Comparison of ENCODE assay signal across 22 cellular contexts in the genomic region with DNA sequence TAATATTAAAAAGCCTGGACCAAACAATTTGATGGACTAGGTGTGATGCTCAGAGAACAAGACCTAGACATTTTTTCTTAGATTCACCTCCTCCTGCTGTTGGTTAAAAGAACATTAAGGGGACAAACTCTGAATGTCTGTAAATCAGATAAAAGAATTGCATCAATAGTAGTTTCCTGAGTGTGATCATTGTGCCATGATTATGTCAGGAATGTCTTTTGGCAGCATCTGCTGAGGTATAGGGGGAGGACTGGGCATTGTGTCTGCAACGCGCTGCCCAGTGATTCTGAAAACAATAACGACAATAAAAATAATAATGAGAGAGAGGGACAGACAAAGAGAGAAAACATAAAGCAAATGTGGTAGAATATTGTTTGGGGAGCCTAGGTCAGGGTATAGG. TPM values are rescaled to one million over a fixed set of nuclear protein-coding genes. Genes with fewer than 3 reads are reported as not detected.
A peak's percentile ranks its signal among the peaks of the same experiment; 100 is the strongest.
DNase-seq lines count a peak whose midpoint lies in the region; ATAC-seq and TF ChIP-seq lines count a peak whose summit lies in the region.
"Had no signal": no experiment of that assay in that cellular context is flagged by ENCODE, and none has a peak within 500 bp of the region (broad histone marks: within the 10 kb centered on the region; RNA-seq: fewer than 3 reads in every experiment).

No MANE protein-coding gene starts in this region.

- H4K20me1 ChIP-seq in smooth muscle cell (ENCODE audit: low read depth), result no peaks in the 10 kb centered on the region

- H3K4me1 Mint-ChIP-seq in activated T-cell treated with anti-CD3 and anti-CD28 coated beads, Interleukin-2, amount 50 U/mL, for 24 hours (ENCODE audit: low read depth), result peaks cover 53% of the 10 kb centered on the region

- H3K36me3 Mint-ChIP-seq in activated T-cell treated with anti-CD3 and anti-CD28 coated beads, Interleukin-2, amount 50 U/mL, for 24 hours (ENCODE audit: low read depth), result no peaks in the 10 kb centered on the region
- H3K36me3 Mint-ChIP-seq: CD4-positive, CD25-positive, alpha-beta regulatory T cell; naive thymus-derived CD8-positive, alpha-beta T cell had no signal

- H3K4me3 ChIP-seq in RWPE2 (ENCODE audit: severe bottlenecking) (no peak overlapping the region), smooth muscle cell (no peak overlapping the region)
- H3K4me3 ChIP-seq: gastroesophageal sphincter, lower lobe of right lung, upper lobe of left lung had no signal

- H3K9me3 Mint-ChIP-seq in activated T-cell treated with anti-CD3 and anti-CD28 coated beads, Interleukin-2, amount 50 U/mL, for 24 hours, result no peaks in the 10 kb centered on the region
- H3K9me3 Mint-ChIP-seq: CD4-positive, CD25-positive, alpha-beta regulatory T cell; naive thymus-derived CD8-positive, alpha-beta T cell; T-helper 1 cell treated with Interleukin-12 subunit alpha and Interleukin-12 subunit beta and Interleukin-4 antibody, amounts not matched to agents 30 μg/mL and 1 μg/mL, for 36 hours had no signal

- H3K27ac Mint-ChIP-seq in activated T-cell treated with anti-CD3 and anti-CD28 coated beads, Interleukin-2, amount 50 U/mL, for 24 hours, result peak overlapping the region; percentile 89
- H3K27ac Mint-ChIP-seq: progenitor cell of endocrine pancreas; T-helper 1 cell treated with Interleukin-12 subunit alpha and Interleukin-12 subunit beta and Interleukin-4 antibody, amounts not matched to agents 30 μg/mL and 1 μg/mL, for 36 hours had no signal

- 86% methylated on average over 3 of the region's 3 CpGs for WGBS in smooth muscle cell (ENCODE audit: low lambda C conversion rate)

- peak; percentile 55; the same call in 1 of the 3 replicates for ATAC-seq in RWPE2 (ENCODE audit: low read depth)
- ATAC-seq in HG03571 (IDR thresholded peaks at IDR 0.05; ENCODE audit: unreplicated experiment), result no peak
- ATAC-seq: gastroesophageal sphincter; lower lobe of right lung; naive thymus-derived CD8-positive, alpha-beta T cell; Right ventricle myocardium inferior had no signal

- H3K9me3 ChIP-seq in RWPE2 (ENCODE audit: severe bottlenecking) (no peaks in the 10 kb centered on the region), smooth muscle cell (replicated peaks; ENCODE audit: low read depth) (no peaks in the 10 kb centered on the region)
- H3K9me3 ChIP-seq: gastroesophageal sphincter, lower lobe of right lung, upper lobe of left lung had no signal

- no peak overlapping the region for H3K9ac ChIP-seq in smooth muscle cell (ENCODE audit: low read depth)

- H3K27me3 Mint-ChIP-seq in activated T-cell treated with anti-CD3 and anti-CD28 coated beads, Interleukin-2, amount 50 U/mL, for 24 hours, result peaks cover 7% of the 10 kb centered on the region

- H3K4me2 ChIP-seq in smooth muscle cell, result no peak overlapping the region

- TF ChIP-seq CTCF in RWPE2 (IDR thresholded peaks at IDR 0.05; ENCODE audit: poor library complexity, severe bottlenecking), result no peak
- no peak for TF ChIP-seq CTCF in smooth muscle cell (IDR thresholded peaks at IDR 0.05; ENCODE audit: borderline replicate concordance, insufficient read depth, poor library complexity, severe bottlenecking)

- H3K27ac ChIP-seq in RWPE2 (ENCODE audit: poor library complexity, severe bottlenecking) (peak overlapping the region; percentile 95), smooth muscle cell (ENCODE audit: low read depth) (peak overlapping the region; percentile 28)
- H3K27ac ChIP-seq: gastroesophageal sphincter, lower lobe of right lung, upper lobe of left lung had no signal

- no peaks in the 10 kb centered on the region for H3F3A ChIP-seq in smooth muscle cell (ENCODE audit: low read depth)

- peak overlapping the region; percentile 32 for H2AFZ ChIP-seq in smooth muscle cell (ENCODE audit: low read depth)

- no peak for DNase-seq in activated T-cell treated with anti-CD3 and anti-CD28 coated beads, Interleukin-2, amount 50 U/mL, for 24 hours
- DNase-seq in activated T-cell treated with anti-CD3 and anti-CD28 coated beads for 4 hours (no peak), RWPE2 (ENCODE audit: low spot score) (no peak), dermis microvascular lymphatic vessel endothelial cell (ENCODE audit: low read depth in 2 of 2) (peak; percentile 33 to 67), smooth muscle cell (lab: John Stamatoyannopoulos, UW; ENCODE audit: unreplicated experiment) (no peak), posterior cingulate gyrus (no peak), cerebellum (ENCODE audit: low spot score) (no peak)
- DNase-seq: ACHN; DMS79; lower lobe of right lung; naive thymus-derived CD8-positive, alpha-beta T cell; NCI-H1436 treated with DMSO at 0.1 percent for 48 hours; NCI-H2227 treated with DMSO at 0.1 percent for 48 hours; stimulated activated naive CD8-positive, alpha-beta T cell treated with anti-CD3 and anti-CD28 coated beads, Interleukin-15, amount 100 ng/mL, for 72 hours; upper lobe of left lung had no signal

- H3K36me3 ChIP-seq in RWPE2 (ENCODE audit: low read depth) (no peaks in the 10 kb centered on the region), smooth muscle cell (ENCODE audit: low read depth) (no peaks in the 10 kb centered on the region)
- H3K36me3 ChIP-seq: gastroesophageal sphincter, lower lobe of right lung, upper lobe of left lung had no signal

- H3K27me3 ChIP-seq in RWPE2 (ENCODE audit: insufficient read depth, poor library complexity, severe bottlenecking) (no peaks in the 10 kb centered on the region), smooth muscle cell (ENCODE audit: low read depth) (peaks cover 4% of the 10 kb centered on the region)
- H3K27me3 ChIP-seq: gastroesophageal sphincter, upper lobe of left lung had no signal

- H3K79me2 ChIP-seq in smooth muscle cell (ENCODE audit: low read depth), result no peaks in the 10 kb centered on the region

- H3K4me3 Mint-ChIP-seq in activated T-cell treated with anti-CD3 and anti-CD28 coated beads, Interleukin-2, amount 50 U/mL, for 24 hours, result no peak overlapping the region
- H3K4me3 Mint-ChIP-seq: CD4-positive, CD25-positive, alpha-beta regulatory T cell; naive thymus-derived CD8-positive, alpha-beta T cell; T-helper 1 cell treated with Interleukin-12 subunit alpha and Interleukin-12 subunit beta and Interleukin-4 antibody, amounts not matched to agents 30 μg/mL and 1 μg/mL, for 36 hours had no signal

- intact Hi-C loops in posterior cingulate gyrus (cut with DNase I), result no loop called here

- peaks cover 30% of the 10 kb centered on the region for H3K4me1 ChIP-seq in RWPE2 (ENCODE audit: insufficient read depth, poor library complexity, severe bottlenecking)
- H3K4me1 ChIP-seq in smooth muscle cell (ENCODE audit: low read depth), result no peaks in the 10 kb centered on the region
- H3K4me1 ChIP-seq: gastroesophageal sphincter, lower lobe of right lung, upper lobe of left lung had no signal

RNA-seq across cellular contexts. Expression of a gene that starts 6.9 kb away (rescaled TPM):
- total RNA-seq in dermis microvascular lymphatic vessel endothelial cell, result under 0.01 TPM in 1 of 2 replicates, not detected in the other
- not detected in 2 replicates for total RNA-seq in smooth muscle cell
- polyA plus RNA-seq in smooth muscle cell, result not detected in 2 replicates
- total RNA-seq in cerebellum, result 2.4 TPM
- total RNA-seq: CD4-positive, CD25-positive, alpha-beta regulatory T cell; chondrocyte; gastroesophageal sphincter; naive thymus-derived CD8-positive, alpha-beta T cell; progenitor cell of endocrine pancreas; Right ventricle myocardium inferior had no signal
- polyA plus RNA-seq: CD4-positive, CD25-positive, alpha-beta regulatory T cell had no signal

RNA-seq across cellular contexts. Expression of a gene that starts 13.3 kb away (rescaled TPM):
- not detected in 2 replicates for total RNA-seq in dermis microvascular lymphatic vessel endothelial cell
- total RNA-seq in smooth muscle cell, result not detected in 2 replicates
- 0.40 TPM in 1 of 2 replicates, not detected in the other for polyA plus RNA-seq in smooth muscle cell
- 0.36 TPM for total RNA-seq in cerebellum
- total RNA-seq: CD4-positive, CD25-positive, alpha-beta regulatory T cell; chondrocyte; gastroesophageal sphincter; lower lobe of right lung; naive thymus-derived CD8-positive, alpha-beta T cell; progenitor cell of endocrine pancreas; Right ventricle myocardium inferior; upper lobe of left lung had no signal
- polyA plus RNA-seq: CD4-positive, CD25-positive, alpha-beta regulatory T cell had no signal

RNA-seq across cellular contexts. Expression of a gene that starts 46.8 kb away (rescaled TPM):
- total RNA-seq in dermis microvascular lymphatic vessel endothelial cell, result 8.3 and 9.1 TPM in 2 replicates
- 12.5 and 23.6 TPM in 2 replicates for total RNA-seq in smooth muscle cell
- 43.8 and 56.2 TPM in 2 replicates for polyA plus RNA-seq in smooth muscle cell
- total RNA-seq in cerebellum, result 23.5 TPM

Comparison
In these comparisons a context has a peak if more than half of its experiments do, and no peak if none do; other contexts are left out.
1. DNase-seq: peak in dermis microvascular lymphatic vessel endothelial cell (2 of 2); none in activated T-cell treated with anti-CD3 and anti-CD28 coated beads, Interleukin-2, amount 50 U/mL, for 24 hours (single experiment), activated T-cell treated with anti-CD3 and anti-CD28 coated beads for 4 hours (single experiment), RWPE2 (single experiment), smooth muscle cell (single experiment), posterior cingulate gyrus (0 of 10) and cerebellum (single experiment).